ENCODE assay signal across 8 cellular contexts in the genomic region with DNA sequence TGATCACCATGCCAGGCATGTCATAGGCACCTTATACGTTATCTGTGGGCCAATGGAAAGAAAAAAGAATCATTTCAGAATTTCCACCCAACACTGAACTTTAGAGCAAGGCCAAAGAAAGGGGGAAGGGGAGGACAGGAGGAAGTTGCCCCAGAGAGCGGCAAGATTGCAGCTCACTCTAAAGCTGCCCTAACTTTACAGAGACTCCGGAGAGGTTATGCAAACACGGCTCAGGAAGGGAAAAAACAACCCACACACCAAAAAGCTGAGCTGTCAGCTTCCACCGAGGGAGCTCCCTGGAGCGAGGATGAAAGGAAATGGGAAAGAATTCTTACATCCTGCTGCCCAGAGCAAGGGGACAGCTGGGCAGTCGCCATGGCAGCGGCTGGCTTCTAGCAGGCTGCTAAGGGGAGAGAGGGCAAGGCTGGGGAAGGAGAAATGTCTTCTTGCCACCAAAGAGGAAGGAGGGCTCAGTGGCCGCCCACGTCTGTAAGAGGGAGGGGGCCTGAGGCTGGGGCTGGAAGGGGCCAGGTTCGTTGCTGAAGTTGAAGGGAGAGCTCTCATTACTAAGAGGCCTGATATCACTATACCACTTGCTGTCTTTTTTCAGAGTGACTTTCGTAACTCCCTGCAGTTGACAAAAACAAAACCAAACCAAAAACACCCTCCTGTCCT. TPM values are rescaled to one million over a fixed set of nuclear protein-coding genes. Genes with fewer than 3 reads are reported as not detected.
A peak's percentile ranks its signal among the peaks of the same experiment; 100 is the strongest.
DNase-seq lines count a peak whose midpoint lies in the region; ATAC-seq, FAIRE-seq and TF ChIP-seq lines count a peak whose summit lies in the region.

No MANE protein-coding gene starts in this region.

- TF ChIP-seq CTCF in A549 (IDR thresholded peaks at IDR 0.05) (no peak), endodermal cell (conservative IDR thresholded peaks at IDR 0.05) (no peak)

- ATAC-seq in A549 (peak in 1 of 2 experiments; percentile 26; a peak in 3 of 6 replicates), GM18867 (IDR thresholded peaks at IDR 0.05; ENCODE audit: unreplicated experiment) (peak; percentile 43)

- no peaks in the 10 kb centered on the region for H3K27me3 Mint-ChIP-seq in endodermal cell (ENCODE audit: insufficient read depth)

- DNase-seq in A549 (ENCODE audit: low read depth in 1 of 2, low spot score in 1 of 2) (peak in 1 of 2 experiments; percentile 46), Kasumi-1 (lab: John Stamatoyannopoulos, UW) (peak; percentile 98), endodermal cell (peak; percentile 94), midbrain (lab: John Stamatoyannopoulos, UW) (peak; percentile 77), NCI-H774 (lab: John Stamatoyannopoulos, UW) (no peak)
- DNase-seq in activated CD4-positive, alpha-beta T cell treated with anti-CD3 and anti-CD28 coated beads, Interleukin-2, amount 50 U/mL, for 4 hours: peak; percentile 49 to 56
- peak; percentile 72 to 74 for DNase-seq in stimulated activated CD8-positive, alpha-beta memory T cell treated with anti-CD3 and anti-CD28 coated beads, Interleukin-15, amount 100 ng/mL, for 48 hours (ENCODE audit: low read depth in 2 of 2)

- TF ChIP-seq POLR2A in A549 (IDR thresholded peaks at IDR 0.05; ENCODE audit: low read length): no peak

- POLR2A ChIA-PET in A549 (lab: Yijun Ruan, JAX): interaction anchor here (1.6 kb wide), 1 partner anchor 19 kb away, joined by 10 read pairs; no protein-coding TSS in a partner anchor

- H3K36me3 Mint-ChIP-seq in endodermal cell (ENCODE audit: low read depth): no peaks in the 10 kb centered on the region

- peak overlapping the region; percentile 81 for H3K27ac Mint-ChIP-seq in endodermal cell

- H3K4me1 Mint-ChIP-seq in endodermal cell: peaks cover 32% of the 10 kb centered on the region

- H3K4me2 ChIP-seq in A549: peak overlapping the region; percentile 92

- no peaks in the 10 kb centered on the region for H3K27me3 ChIP-seq in endodermal cell (ENCODE audit: control insufficient read depth, insufficient read depth, low read length, poor library complexity, severe bottlenecking)

- H3K4me3 ChIP-seq in A549 (no peak overlapping the region), endodermal cell (ENCODE audit: low read length) (peak overlapping the region; percentile 73)

- peak overlapping the region; percentile 33 for H3K4me3 Mint-ChIP-seq in endodermal cell

- TF ChIP-seq EP300 in A549 (IDR thresholded peaks at IDR 0.05): no peak

- H3K4me1 ChIP-seq in A549 (peaks cover 68% of the 10 kb centered on the region), endodermal cell (ENCODE audit: control insufficient read depth, insufficient read depth, low read length) (peaks cover 6% of the 10 kb centered on the region)

- H3K27ac ChIP-seq in A549 (peak overlapping the region; percentile 84 to 95), endodermal cell (ENCODE audit: low read depth, low read length) (peak overlapping the region; percentile 87)

- CTCF ChIA-PET in A549 (lab: Yijun Ruan, JAX): interaction anchor here (0.8 to 2.5 kb wide), 7 partner anchors 10 to 155 kb away, joined by 3 to 16 read pairs (median 5); no protein-coding TSS in a partner anchor

- 18% methylated on average over 12 of the region's 12 CpGs for WGBS in A549 (ENCODE audit: missing lambda C conversion rate)
- WGBS in endodermal cell (ENCODE audit: insufficient coverage in 1 of 2, insufficient read length in 1 of 2), 2 experiments: 12% methylated on average over 12 of the region's 12 CpGs; no CpG with 5 or more reads in 1 of the 2 experiments

- no peaks in the 10 kb centered on the region for H3K9me3 Mint-ChIP-seq in endodermal cell

- no peaks in the 10 kb centered on the region for H3K9me3 ChIP-seq in A549
- no peaks in the 10 kb centered on the region for H3K9me3 ChIP-seq in endodermal cell (ENCODE audit: control insufficient read depth, low read length)

- FAIRE-seq in A549 (lab: Jason Lieb, UNC): no peak

- TF ChIP-seq RAD21 in A549 (conservative IDR thresholded peaks at IDR 0.05 in 1 of 2, IDR thresholded peaks at IDR 0.05 in 1 of 2): no peak

- H3K36me3 ChIP-seq in endodermal cell (ENCODE audit: control insufficient read depth, insufficient read depth, low read length): no peaks in the 10 kb centered on the region

- peak overlapping the region; percentile 27 for H3K9ac ChIP-seq in endodermal cell (ENCODE audit: extremely low read depth, low read length, poor library complexity, severe bottlenecking)

TF ChIP-seq in A549, 52 proteins besides CTCF, POLR2A, EP300 and RAD21:
- no peak for TF ChIP-seq CHD2 (IDR thresholded peaks at IDR 0.05; ENCODE audit: low read length, partially characterized antibody)
- TF ChIP-seq CEBPB (IDR thresholded peaks at IDR 0.05): peak in 1 of 2 experiments; percentile 44; a peak in 1 of 4 replicates

RNA-seq across cellular contexts. Expression of a gene that starts 18.2 kb away (rescaled TPM):
- 89.7 and 94.1 TPM in 2 replicates for polyA plus RNA-seq in A549 (2011; rRNA removed)
- 243 and 292 TPM in 2 replicates for polyA plus RNA-seq in A549 (2012; cell fraction: cytosol; rRNA removed)
- 169 and 182 TPM in 2 replicates for polyA plus RNA-seq in A549 (2012; cell fraction: nucleus; rRNA removed)
- 372 to 495 TPM (median 379 TPM) in 3 replicates for polyA plus RNA-seq in A549 (2017; fragmentation: RNase III; extraction: RNeasy Plus Mini Kit Qiagen cat#74134 plus additional on column Dnase treatment)
- polyA minus RNA-seq in A549 (2011; rRNA and poly(A)+ RNA removed): 54.9 and 77.1 TPM in 2 replicates
- total RNA-seq in endodermal cell: 10 to 100 TPM; 33.4 to 34.9 TPM
- 191 TPM for polyA plus RNA-seq in endodermal cell (2013, experiment 1 of 2)
- polyA plus RNA-seq in endodermal cell (2013, experiment 2 of 2): 190 TPM

RNA-seq across cellular contexts. Expression of a gene that starts 48.6 kb away (rescaled TPM):
- polyA plus RNA-seq in A549 (2011; rRNA removed) (21.0 and 22.3 TPM in 2 replicates), A549 (2017; fragmentation: RNase III; extraction: RNeasy Plus Mini Kit Qiagen cat#74134 plus additional on column Dnase treatment) (19.1 to 21.4 TPM (median 20.0 TPM) in 3 replicates)
- polyA plus RNA-seq in A549 (2012; cell fraction: cytosol; rRNA removed): 27.9 and 38.4 TPM in 2 replicates
- polyA plus RNA-seq in A549 (2012; cell fraction: nucleus; rRNA removed): 58.4 and 88.0 TPM in 2 replicates
- polyA minus RNA-seq in A549 (2011; rRNA and poly(A)+ RNA removed): 35.3 and 35.8 TPM in 2 replicates
- 10 to 100 TPM; 44.2 to 59.2 TPM for total RNA-seq in endodermal cell
- polyA plus RNA-seq in endodermal cell (2013, experiment 1 of 2): 20.7 TPM
- 21.3 TPM for polyA plus RNA-seq in endodermal cell (2013, experiment 2 of 2)
